Comparison of ENCODE assay signal across 14 cellular contexts in the genomic region with DNA sequence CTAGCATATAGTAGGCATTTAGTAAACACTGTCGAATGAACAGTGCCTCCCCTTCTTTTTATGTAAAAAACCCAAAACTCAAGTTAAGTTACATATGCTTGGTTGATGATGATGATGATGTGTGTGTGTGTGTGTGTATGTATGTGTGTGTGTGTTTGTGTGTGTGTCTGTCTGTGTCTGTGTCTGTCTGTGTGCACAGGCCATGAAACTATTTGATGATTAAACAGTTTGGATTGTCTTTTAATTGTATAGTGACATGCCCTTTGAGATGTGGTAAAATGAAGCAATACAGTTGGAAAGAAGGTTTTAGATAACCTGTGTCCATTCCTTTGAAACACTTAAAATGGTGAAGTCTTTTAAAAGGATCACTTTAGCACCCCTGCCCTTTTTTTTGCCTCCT.
DNase-seq lines count a peak whose midpoint lies in the region; ATAC-seq and TF ChIP-seq lines count a peak whose summit lies in the region.
"Had no signal": no experiment of that assay in that cellular context is flagged by ENCODE, and none has a peak within 500 bp of the region (broad histone marks: within the 10 kb centered on the region; RNA-seq: fewer than 3 reads in every experiment).

No MANE protein-coding gene starts in this region.

- H3K27ac ChIP-seq in layer of hippocampus (ENCODE audit: low read depth, low read length) = peak overlapping the region; percentile 67
- H3K27ac ChIP-seq in temporal lobe (ENCODE audit: low read depth, low read length) = peak overlapping the region; percentile 81
- H3K27ac ChIP-seq in right cardiac atrium (ENCODE audit: low read length) = no peak overlapping the region

- H3K27me3 ChIP-seq in layer of hippocampus (ENCODE audit: control insufficient read depth, insufficient read depth, low read length) (no peaks in the 10 kb centered on the region), BE2C (no peaks in the 10 kb centered on the region), right cardiac atrium (ENCODE audit: control insufficient read depth, insufficient read depth) (no peaks in the 10 kb centered on the region)

- H3K36me3 ChIP-seq in BE2C = no peaks in the 10 kb centered on the region

- WGBS in right cardiac atrium = 93% methylated on average over 1 of the region's 1 CpG

- H3K4me1 ChIP-seq in BE2C = peaks cover 9% of the 10 kb centered on the region
- peaks cover 10% of the 10 kb centered on the region for H3K4me1 ChIP-seq in right cardiac atrium (ENCODE audit: control insufficient read depth, insufficient read depth, low read length)

- no peaks in the 10 kb centered on the region for H3K27me3 Mint-ChIP-seq in activated naive CD4-positive, alpha-beta T cell treated with anti-CD3 and anti-CD28 coated beads, Interleukin-2, amount 50 U/mL, for 24 hours
- H3K27me3 Mint-ChIP-seq: activated CD8-positive, alpha-beta memory T cell treated with anti-CD3 and anti-CD28 coated beads, Interleukin-2, amount 10 ng/mL, durations not matched to agents 7 days and 5 days had no signal

- DNase-seq in activated naive CD4-positive, alpha-beta T cell (lab: John Stamatoyannopoulos, UW) = no peak
- peak; percentile 54 to 73 for DNase-seq in cardiac fibroblast (ENCODE audit: low read depth in 2 of 2)
- no peak for DNase-seq in BE2C
- no peak for DNase-seq in right cardiac atrium
- DNase-seq: activated CD8-positive, alpha-beta memory T cell treated with anti-CD3 and anti-CD28 coated beads, Interleukin-2, amount 10 ng/mL, durations not matched to agents 7 days and 5 days; aorta; DMS79 treated with DMSO at 0.1 percent for 48 hours; NCI-H187; stimulated activated CD4-positive, alpha-beta T cell treated with anti-CD3 and anti-CD28 coated beads, Interleukin-2, amount 100 ng/mL, for 24 hours; T1000 had no signal

- H3K9me3 ChIP-seq in BE2C = no peaks in the 10 kb centered on the region
- no peaks in the 10 kb centered on the region for H3K9me3 ChIP-seq in right cardiac atrium (ENCODE audit: control insufficient read depth, low read length)

- no peak overlapping the region for H3K4me3 ChIP-seq in cardiac fibroblast (replicated peaks in 1 of 2; ENCODE audit: low read depth in 2 of 2, low read length in 2 of 2)
- no peak overlapping the region for H3K4me3 ChIP-seq in BE2C (ENCODE audit: low read depth, low read length)
- H3K4me3 ChIP-seq in right cardiac atrium (ENCODE audit: low read length) = no peak overlapping the region

- no peak overlapping the region for H3K4me3 Mint-ChIP-seq in activated naive CD4-positive, alpha-beta T cell treated with anti-CD3 and anti-CD28 coated beads, Interleukin-2, amount 50 U/mL, for 24 hours
- H3K4me3 Mint-ChIP-seq: activated CD8-positive, alpha-beta memory T cell treated with anti-CD3 and anti-CD28 coated beads, Interleukin-2, amount 10 ng/mL, durations not matched to agents 7 days and 5 days had no signal

- H3K36me3 Mint-ChIP-seq in activated naive CD4-positive, alpha-beta T cell treated with anti-CD3 and anti-CD28 coated beads, Interleukin-2, amount 50 U/mL, for 24 hours = peaks cover 6% of the 10 kb centered on the region

- peak overlapping the region; percentile 70 for H3K27ac Mint-ChIP-seq in activated naive CD4-positive, alpha-beta T cell treated with anti-CD3 and anti-CD28 coated beads, Interleukin-2, amount 50 U/mL, for 24 hours
- H3K27ac Mint-ChIP-seq: activated CD8-positive, alpha-beta memory T cell treated with anti-CD3 and anti-CD28 coated beads, Interleukin-2, amount 10 ng/mL, durations not matched to agents 7 days and 5 days had no signal

- TF ChIP-seq CTCF in cardiac fibroblast (IDR thresholded peaks at IDR 0.05; ENCODE audit: low read depth, low read length) (no peak), BE2C (IDR thresholded peaks at IDR 0.05; ENCODE audit: low read depth, low read length) (no peak)

- peaks cover 90% of the 10 kb centered on the region for H3K4me1 Mint-ChIP-seq in activated naive CD4-positive, alpha-beta T cell treated with anti-CD3 and anti-CD28 coated beads, Interleukin-2, amount 50 U/mL, for 24 hours

- no peak for ATAC-seq in GM18867 (IDR thresholded peaks at IDR 0.05; ENCODE audit: unreplicated experiment)
- ATAC-seq in right cardiac atrium = no peak
- ATAC-seq: activated CD8-positive, alpha-beta memory T cell treated with anti-CD3 and anti-CD28 coated beads, Interleukin-2, amount 10 ng/mL, durations not matched to agents 7 days and 5 days had no signal

- no peaks in the 10 kb centered on the region for H3K9me3 Mint-ChIP-seq in activated naive CD4-positive, alpha-beta T cell treated with anti-CD3 and anti-CD28 coated beads, Interleukin-2, amount 50 U/mL, for 24 hours

- intact Hi-C loops in right cardiac atrium (cut with DNase I) = no loop called here

Comparison
In these comparisons a context has a peak if more than half of its experiments do, and no peak if none do; other contexts are left out.
1. DNase-seq: peak in cardiac fibroblast (2 of 2); none in activated naive CD4-positive, alpha-beta T cell (0 of 4), BE2C (single experiment) and right cardiac atrium (0 of 3).